8 cellular contexts compared by ENCODE assay signal in the genomic region with DNA sequence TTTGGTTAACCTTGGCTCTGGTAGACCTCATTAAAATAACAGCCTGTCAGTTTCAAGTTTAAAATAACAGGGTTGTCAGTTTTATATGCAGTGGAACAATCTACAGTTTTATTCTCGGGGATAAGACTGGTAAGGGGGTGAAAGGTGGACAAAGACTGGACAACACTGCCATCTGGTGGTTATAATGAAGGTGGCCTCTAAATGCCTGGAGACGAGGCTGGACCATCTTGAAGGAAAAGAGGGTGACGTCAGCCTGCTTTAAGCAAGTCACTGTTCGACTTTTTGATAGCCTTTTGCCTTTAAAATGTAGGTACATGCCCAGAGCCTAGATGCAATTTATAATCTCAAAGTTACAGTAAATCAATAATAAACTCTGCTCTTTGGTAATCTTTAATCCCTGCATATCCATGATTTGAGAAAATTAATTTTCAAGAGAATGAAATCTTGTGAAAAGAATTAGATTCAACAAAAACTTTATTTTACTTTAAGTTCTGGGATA.
DNase-seq lines count a peak whose midpoint lies in the region; TF ChIP-seq lines count a peak whose summit lies in the region.

No MANE protein-coding gene starts in this region.

- no peak overlapping the region for H4K8ac ChIP-seq in trophoblast cell (ENCODE audit: low read depth, low read length)

- no peak overlapping the region for H2AK5ac ChIP-seq in trophoblast cell (ENCODE audit: low read length)

- H3K4me1 ChIP-seq in MM.1S (ENCODE audit: low read length) (no peaks in the 10 kb centered on the region), trophoblast cell (ENCODE audit: control insufficient read depth in 1 of 2, insufficient read depth in 2 of 2, low read length in 2 of 2) (peaks cover 0 to 2% of the 10 kb centered on the region in 2 experiments), uterus (no peaks in the 10 kb centered on the region)

- no peak overlapping the region for H2BK12ac ChIP-seq in trophoblast cell (ENCODE audit: low read length)

- H2BK120ac ChIP-seq in trophoblast cell (ENCODE audit: insufficient read depth, low read length, poor library complexity): no peak overlapping the region

- H3K4me2 ChIP-seq in MM.1S (ENCODE audit: low read depth, low read length): no peak overlapping the region
- no peak overlapping the region for H3K4me2 ChIP-seq in trophoblast cell (ENCODE audit: low read length)

- no peaks in the 10 kb centered on the region for H4K20me1 ChIP-seq in MM.1S (ENCODE audit: insufficient read depth, low read length)

- H3K4ac ChIP-seq in trophoblast cell (ENCODE audit: low read depth, low read length): no peak overlapping the region

- H3K27ac ChIP-seq in MM.1S (ENCODE audit: low read length): no peak overlapping the region
- no peak overlapping the region for H3K27ac ChIP-seq in trophoblast cell (ENCODE audit: low read depth, low read length)
- no peak overlapping the region for H3K27ac ChIP-seq in uterus

- H3K9ac ChIP-seq in MM.1S (ENCODE audit: low read length): 0 out of 2 replicates have a peak overlapping the region, but pooled peaks have one; percentile 8
- H3K9ac ChIP-seq in trophoblast cell (ENCODE audit: low read length): no peak overlapping the region

- no peak overlapping the region for H3K14ac ChIP-seq in trophoblast cell (ENCODE audit: low read length)

- no peak overlapping the region for H3K23ac ChIP-seq in trophoblast cell (ENCODE audit: low read length)

- H3K18ac ChIP-seq in trophoblast cell (ENCODE audit: low read length): no peak overlapping the region

- CTCF ChIA-PET in HEK293T (lab: Yijun Ruan, JAX): interaction anchor here (0.6 to 1.9 kb wide), 4 partner anchors 12 to 1011 kb away, joined by 3 to 4 read pairs (median 4); no protein-coding TSS in a partner anchor

- no peak overlapping the region for H4K12ac ChIP-seq in trophoblast cell (ENCODE audit: low read depth, low read length)

- intact Hi-C loops in uterus (cut with DNase I; ENCODE audit: low total_unique reads): no loop called here

- DNase-seq in GM12865 (ENCODE audit: low read depth) (peak; percentile 79), HEK293T (ENCODE audit: extremely low spot score) (peak; percentile 94), MM.1S (peak; percentile 78), SIG-M5 treated with dmso at 0.1 percent for 504 hours (lab: John Stamatoyannopoulos, UW; ENCODE audit: unreplicated experiment) (peak; percentile 85), germinal center (ENCODE audit: low spot score) (peak; percentile 66), trophoblast cell (peak; percentile 48 to 74), uterus (peak; percentile 57 to 63)
- DNase-seq in activated gamma-delta T cell treated with anti-CD3 and anti-CD28 coated beads, Interleukin-2, amount 50 U/mL, for 16 hours (ENCODE audit: low read depth): peak; percentile 40

- H3K4me3 ChIP-seq in GM12865 (ENCODE audit: low read depth, low read length) (no peak overlapping the region), MM.1S (ENCODE audit: low read length) (no peak overlapping the region), trophoblast cell (ENCODE audit: low read depth, low read length) (no peak overlapping the region), uterus (no peak overlapping the region)

- H3K27me3 ChIP-seq in MM.1S (replicated peaks; ENCODE audit: insufficient read depth, low read length) (no peaks in the 10 kb centered on the region), trophoblast cell (ENCODE audit: insufficient read depth, low read length) (no peaks in the 10 kb centered on the region), uterus (no peaks in the 10 kb centered on the region)

- H2AFZ ChIP-seq in MM.1S (ENCODE audit: low read length) (no peak overlapping the region), trophoblast cell (ENCODE audit: insufficient read depth, low read length, poor library complexity) (no peak overlapping the region)

- TF ChIP-seq POLR2A in uterus (IDR thresholded peaks at IDR 0.05): no peak

- no peaks in the 10 kb centered on the region for H3K9me2 ChIP-seq in MM.1S (replicated peaks; ENCODE audit: insufficient read depth, low read length)

- H3K79me1 ChIP-seq in trophoblast cell (ENCODE audit: low read length): no peaks in the 10 kb centered on the region

- H3K9me3 ChIP-seq in MM.1S (replicated peaks; ENCODE audit: insufficient read depth, low read length) (no peaks in the 10 kb centered on the region), trophoblast cell (ENCODE audit: insufficient read depth, low read depth, low read length) (no peaks in the 10 kb centered on the region), uterus (no peaks in the 10 kb centered on the region)

- no peak overlapping the region for H4K91ac ChIP-seq in trophoblast cell (ENCODE audit: low read depth, low read length)

- POLR2A ChIA-PET in HEK293T (lab: Yijun Ruan, JAX): no interaction called here

- H2BK5ac ChIP-seq in trophoblast cell (ENCODE audit: low read depth, low read length, poor library complexity): no peak overlapping the region

- H3F3A ChIP-seq in MM.1S (ENCODE audit: insufficient read depth, low read length): no peaks in the 10 kb centered on the region

- H3K36me3 ChIP-seq in MM.1S (replicated peaks; ENCODE audit: insufficient read depth, low read length) (no peaks in the 10 kb centered on the region), trophoblast cell (ENCODE audit: control insufficient read depth in 1 of 2, insufficient read depth in 2 of 2, low read length in 2 of 2) (no peaks in the 10 kb centered on the region), uterus (no peaks in the 10 kb centered on the region)

- WGBS in trophoblast cell (ENCODE audit: extremely low coverage, insufficient coverage, insufficient read length): no CpG with 5 or more reads among the region's 4 CpGs

- H3K79me2 ChIP-seq in MM.1S (ENCODE audit: low read length) (no peaks in the 10 kb centered on the region), trophoblast cell (ENCODE audit: control insufficient read depth, insufficient read depth, low read length, poor library complexity) (no peaks in the 10 kb centered on the region)

- TF ChIP-seq CTCF in GM12865 (IDR thresholded peaks at IDR 0.05; ENCODE audit: insufficient read depth, low read depth, low read length, missing control alignments): peak; percentile 68
- peak; percentile 84 for TF ChIP-seq CTCF in MM.1S (IDR thresholded peaks at IDR 0.05; ENCODE audit: low read length)
- TF ChIP-seq CTCF in uterus (IDR thresholded peaks at IDR 0.05): peak; percentile 73 to 80 (median 76)

TF ChIP-seq in HEK293T, 16 proteins besides CTCF, POLR2A, EP300 and RAD21:
- TF ChIP-seq SUZ12 (IDR thresholded peaks at IDR 0.05) (no peak), TARDBP (IDR thresholded peaks at IDR 0.05) (no peak), PKNOX1 (IDR thresholded peaks at IDR 0.05) (peak; percentile 90), ZNF384 (IDR thresholded peaks at IDR 0.05) (no peak; the same call in 1 of the 2 replicates), NFRKB (IDR thresholded peaks at IDR 0.05) (no peak), CTBP1 (IDR thresholded peaks at IDR 0.05; ENCODE audit: borderline replicate concordance) (no peak), ELF4 (IDR thresholded peaks at IDR 0.05) (no peak; the same call in 1 of the 2 replicates), FOXK2 (IDR thresholded peaks at IDR 0.05) (no peak; the same call in 1 of the 2 replicates), BHLHE40 (IDR thresholded peaks at IDR 0.05; ENCODE audit: borderline replicate concordance) (no peak), FOXM1 (IDR thresholded peaks at IDR 0.05; ENCODE audit: borderline replicate concordance) (peak; percentile 4; the same call in 1 of the 2 replicates), ARNT (IDR thresholded peaks at IDR 0.05) (peak; percentile 51), FOXA1 (IDR thresholded peaks at IDR 0.05) (no peak), L3MBTL2 (conservative IDR thresholded peaks at IDR 0.05) (no peak), LEF1 (IDR thresholded peaks at IDR 0.05; ENCODE audit: borderline replicate concordance) (no peak), SP1 (IDR thresholded peaks at IDR 0.05) (no peak), HDGF (IDR thresholded peaks at IDR 0.05; ENCODE audit: borderline replicate concordance) (no peak)

Comparison
In these comparisons a context has a peak if more than half of its experiments do, and no peak if none do; other contexts are left out.
1. DNase-seq: peak in every context shown above with its lines; median percentile 94 in HEK293T; 85 in SIG-M5 treated with dmso at 0.1 percent for 504 hours; 79 in GM12865; 78 in MM.1S; 66 in germinal center; 61 in trophoblast cell; 60 in uterus; 40 in activated gamma-delta T cell treated with anti-CD3 and anti-CD28 coated beads, Interleukin-2, amount 50 U/mL, for 16 hours.